In the genomic region with DNA sequence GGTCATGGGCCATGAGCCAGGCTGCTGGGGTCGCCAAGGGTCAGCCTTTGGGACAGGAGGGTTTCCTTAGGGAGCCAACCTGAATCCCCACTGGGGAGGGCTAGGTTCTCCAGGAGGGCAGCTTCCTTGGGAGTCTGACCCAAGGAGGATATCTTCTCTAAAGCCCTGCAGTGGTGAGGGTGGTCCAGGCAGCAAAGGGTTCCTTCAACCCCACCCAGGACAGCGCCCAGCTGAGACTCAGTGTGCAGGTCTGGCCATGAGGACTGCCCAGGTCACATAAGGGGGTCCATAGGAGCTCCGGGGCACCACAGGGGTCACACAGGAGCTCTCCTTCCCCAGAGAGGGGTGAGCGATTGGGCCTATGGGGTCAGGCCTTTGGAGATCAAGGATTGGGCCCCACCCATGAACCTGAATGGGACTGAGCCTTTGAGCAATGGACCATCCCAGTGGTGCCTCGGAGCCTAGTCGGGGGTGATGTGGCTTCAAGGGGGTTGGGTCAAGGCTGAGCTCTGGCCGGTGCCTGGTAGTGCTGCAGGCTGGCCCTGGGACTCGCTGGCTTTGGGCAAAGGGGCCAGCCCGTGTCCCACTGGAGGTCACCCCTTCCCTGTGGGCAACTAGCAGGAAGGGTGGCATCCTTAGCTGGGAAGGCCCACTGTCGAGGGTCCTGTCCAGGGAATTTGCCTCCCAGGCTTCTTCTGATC, we compare ENCODE assay signal across 16 cellular contexts.
DNase-seq lines count a peak whose midpoint lies in the region; ATAC-seq and TF ChIP-seq lines count a peak whose summit lies in the region.
"Had no signal": no experiment of that assay in that cellular context is flagged by ENCODE, and none has a peak within 500 bp of the region (broad histone marks: within the 10 kb centered on the region; RNA-seq: fewer than 3 reads in every experiment).

No MANE protein-coding gene starts in this region.

- peaks cover 16 to 64% of the 10 kb centered on the region in 2 donors for H3K9me3 Mint-ChIP-seq in stimulated activated naive CD8-positive, alpha-beta T cell treated with anti-CD3 and anti-CD28 coated beads, Interleukin-15, amount 100 ng/mL, for 72 hours

- POLR2A ChIA-PET in HEK293T (lab: Yijun Ruan, JAX): no interaction called here

- no peaks in the 10 kb centered on the region for H3K27me3 Mint-ChIP-seq in stimulated activated naive CD8-positive, alpha-beta T cell treated with anti-CD3 and anti-CD28 coated beads, Interleukin-15, amount 100 ng/mL, for 72 hours
- H3K27me3 Mint-ChIP-seq: central memory CD8-positive, alpha-beta T cell; naive thymus-derived CD4-positive, alpha-beta T cell had no signal

- ATAC-seq in Right ventricle myocardium inferior: no peak
- ATAC-seq in body of pancreas: no peak
- ATAC-seq in stimulated activated naive CD8-positive, alpha-beta T cell treated with anti-CD3 and anti-CD28 coated beads, Interleukin-15, amount 100 ng/mL, for 72 hours: no peak
- ATAC-seq: GM12878; naive thymus-derived CD4-positive, alpha-beta T cell had no signal

- no peak for TF ChIP-seq CTCF in left ventricle myocardium inferior (IDR thresholded peaks at IDR 0.05; ENCODE audit: borderline replicate concordance)
- TF ChIP-seq CTCF in body of pancreas (IDR thresholded peaks at IDR 0.05): no peak

- H3K36me3 ChIP-seq in left ventricle myocardium inferior (no peaks in the 10 kb centered on the region), body of pancreas (replicated peaks in 1 of 2; ENCODE audit: insufficient read depth in 1 of 2, low read depth in 2 of 2) (no peaks in the 10 kb centered on the region)

- no peak overlapping the region for H3K4me3 Mint-ChIP-seq in stimulated activated naive CD8-positive, alpha-beta T cell treated with anti-CD3 and anti-CD28 coated beads, Interleukin-15, amount 100 ng/mL, for 72 hours
- H3K4me3 Mint-ChIP-seq: central memory CD8-positive, alpha-beta T cell; naive thymus-derived CD4-positive, alpha-beta T cell had no signal

- no peak overlapping the region for H3K4me3 ChIP-seq in left ventricle myocardium inferior
- no peak overlapping the region for H3K4me3 ChIP-seq in body of pancreas
- H3K4me3 ChIP-seq: GM12878, testis had no signal

- H3K27me3 ChIP-seq in left ventricle myocardium inferior (ENCODE audit: low read depth): no peaks in the 10 kb centered on the region
- H3K27me3 ChIP-seq in body of pancreas: no peaks in the 10 kb centered on the region
- H3K27me3 ChIP-seq: testis had no signal

- no peaks in the 10 kb centered on the region for H3K4me1 Mint-ChIP-seq in stimulated activated naive CD8-positive, alpha-beta T cell treated with anti-CD3 and anti-CD28 coated beads, Interleukin-15, amount 100 ng/mL, for 72 hours
- H3K4me1 Mint-ChIP-seq: central memory CD8-positive, alpha-beta T cell; naive thymus-derived CD4-positive, alpha-beta T cell had no signal

- DNase-seq in left ventricle myocardium inferior: peak; percentile 8
- DNase-seq in Right ventricle myocardium inferior (ENCODE audit: missing footprints): no peak
- peak in 3 of 4 donors; percentile 2 to 7 (median 3) for DNase-seq in body of pancreas
- peak; percentile 79 for DNase-seq in mesenteric fat pad (ENCODE audit: low spot score)
- peak; percentile 34 for DNase-seq in ureter (ENCODE audit: low spot score)
- DNase-seq in pons (ENCODE audit: low spot score): no peak
- no peak for DNase-seq in HEK293T (ENCODE audit: extremely low spot score)
- no peak for DNase-seq in stimulated activated naive CD8-positive, alpha-beta T cell treated with anti-CD3 and anti-CD28 coated beads, Interleukin-15, amount 100 ng/mL, for 72 hours
- DNase-seq: KG1; NCI-H1092 treated with DMSO at 0.1 percent for 48 hours; NCI-H774; stimulated activated CD4-positive, alpha-beta T cell treated with anti-CD3 and anti-CD28 coated beads, Interleukin-4, amount 100 ng/mL, for 1 hour; testis had no signal

- no peak overlapping the region for H3K27ac Mint-ChIP-seq in stimulated activated naive CD8-positive, alpha-beta T cell treated with anti-CD3 and anti-CD28 coated beads, Interleukin-15, amount 100 ng/mL, for 72 hours
- H3K27ac Mint-ChIP-seq: naive thymus-derived CD4-positive, alpha-beta T cell had no signal

- no peak overlapping the region for H3K27ac ChIP-seq in left ventricle myocardium inferior (replicated peaks)
- H3K27ac ChIP-seq in body of pancreas: no peak overlapping the region
- H3K27ac ChIP-seq: testis had no signal

- CTCF ChIA-PET in HEK293T (lab: Yijun Ruan, JAX): no interaction called here

- H3K4me1 ChIP-seq in left ventricle myocardium inferior (no peaks in the 10 kb centered on the region), body of pancreas (no peaks in the 10 kb centered on the region)
- H3K4me1 ChIP-seq: testis had no signal

- 77 to 80% methylated on average over 1 to 10 of the region's 10 CpGs for WGBS in body of pancreas, 2 donors

- H3K9me3 ChIP-seq in left ventricle myocardium inferior (replicated peaks): peaks cover 68% of the 10 kb centered on the region
- H3K9me3 ChIP-seq in body of pancreas: peaks cover 0 to 35% (median 0%) of the 10 kb centered on the region in 3 donors
- H3K9me3 ChIP-seq: testis had no signal

- intact Hi-C loops in left ventricle myocardium inferior (cut with micrococcal nuclease): no loop called here
- intact Hi-C loops in Right ventricle myocardium inferior (cut with DNase I): no loop called here
- intact Hi-C loops in body of pancreas (cut with DNase I): no loop called here

- TF ChIP-seq POLR2A in body of pancreas (IDR thresholded peaks at IDR 0.05): no peak

TF ChIP-seq in HEK293T, 16 proteins besides CTCF, POLR2A, EP300 and RAD21:
- no peak for TF ChIP-seq SP1 (IDR thresholded peaks at IDR 0.05)
- TF ChIP-seq TARDBP (IDR thresholded peaks at IDR 0.05): no peak
- TF ChIP-seq CTBP1 (IDR thresholded peaks at IDR 0.05; ENCODE audit: borderline replicate concordance): no peak
- no peak for TF ChIP-seq SUZ12 (IDR thresholded peaks at IDR 0.05)
- TF ChIP-seq NFRKB (IDR thresholded peaks at IDR 0.05): no peak
- TF ChIP-seq ZNF384 (IDR thresholded peaks at IDR 0.05): no peak
- TF ChIP-seq ARNT (IDR thresholded peaks at IDR 0.05): no peak
- TF ChIP-seq HDGF (IDR thresholded peaks at IDR 0.05; ENCODE audit: borderline replicate concordance): no peak
- TF ChIP-seq LEF1 (IDR thresholded peaks at IDR 0.05; ENCODE audit: borderline replicate concordance): no peak
- TF ChIP-seq BHLHE40 (IDR thresholded peaks at IDR 0.05; ENCODE audit: borderline replicate concordance): no peak

Comparison
In these comparisons a context has a peak if more than half of its experiments do, and no peak if none do; other contexts are left out.
1. DNase-seq: peak in left ventricle myocardium inferior (single experiment), body of pancreas (3 of 4), mesenteric fat pad (single experiment) and ureter (single experiment); none in Right ventricle myocardium inferior (single experiment), pons (single experiment), HEK293T (single experiment) and stimulated activated naive CD8-positive, alpha-beta T cell treated with anti-CD3 and anti-CD28 coated beads, Interleukin-15, amount 100 ng/mL, for 72 hours (0 of 2).